32 cellular contexts compared by ENCODE assay signal in the genomic region with DNA sequence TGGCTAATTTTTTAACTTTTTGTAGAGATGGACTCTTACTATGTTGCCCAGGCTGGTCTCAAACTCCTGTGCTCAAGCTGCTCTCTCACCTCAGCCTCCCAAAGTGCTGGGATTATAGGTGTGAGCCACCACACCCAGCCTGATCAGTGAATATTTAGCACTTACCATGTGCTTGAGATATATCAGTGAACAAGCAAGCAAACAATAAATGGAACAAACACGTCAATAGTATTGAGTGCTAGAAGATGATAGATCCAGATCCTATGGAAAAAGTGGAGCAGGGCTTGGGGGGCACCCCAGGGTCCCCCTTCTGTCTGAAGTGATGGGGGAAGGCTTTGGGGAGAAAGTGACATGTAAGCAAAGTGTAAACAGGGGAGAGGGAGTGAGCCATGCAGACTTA.
"Had no signal": no experiment of that assay in that cellular context is flagged by ENCODE, and none has a peak within 500 bp of the region (broad histone marks: within the 10 kb centered on the region; RNA-seq: fewer than 3 reads in every experiment).

No MANE protein-coding gene starts in this region.

- H3K4me3 Mint-ChIP-seq: activated CD4-positive, alpha-beta memory T cell treated with anti-CD3 and anti-CD28 coated beads, Interleukin-2, amount 10 ng/mL, durations not matched to agents 7 days and 5 days; activated CD4-positive, alpha-beta T cell treated with anti-CD3 and anti-CD28 coated beads, Interleukin-2, amount 10 ng/mL, durations not matched to agents 7 days and 5 days; activated CD8-positive, alpha-beta memory T cell treated with anti-CD3 and anti-CD28 coated beads, Interleukin-2, amount 10 ng/mL, durations not matched to agents 7 days and 5 days; activated CD8-positive, alpha-beta T cell treated with anti-CD3 and anti-CD28 coated beads, Interleukin-2, amount 10 ng/mL, durations not matched to agents 7 days and 5 days; activated naive CD4-positive, alpha-beta T cell treated with anti-CD3 and anti-CD28 coated beads, Interleukin-2, amount 10 ng/mL, durations not matched to agents 7 days and 5 days; activated naive CD4-positive, alpha-beta T cell treated with anti-CD3 and anti-CD28 coated beads, Interleukin-2, amount 50 U/mL, for 24 hours; activated naive CD8-positive, alpha-beta T cell; activated naive CD8-positive, alpha-beta T cell treated with anti-CD3 and anti-CD28 coated beads, Interleukin-2, amount 10 ng/mL, durations not matched to agents 7 days and 5 days; activated naive CD8-positive, alpha-beta T cell treated with anti-CD3 and anti-CD28 coated beads, Interleukin-2, amount 50 U/mL, for 24 hours; activated T-cell treated with anti-CD3 and anti-CD28 coated beads, Interleukin-2, amount 50 U/mL, for 24 hours; brain; T-helper 1 cell treated with Interleukin-12 subunit alpha and Interleukin-12 subunit beta and Interleukin-4 antibody, amounts not matched to agents 30 μg/mL and 1 μg/mL, for 36 hours; T-helper 2 cell treated with Interferon-gamma antibody and Interleukin-4, amounts not matched to agents 5 μg/mL and 100 μg/mL, for 36 hours; WTC11 had no signal

- H3K4me1 Mint-ChIP-seq: activated CD4-positive, alpha-beta memory T cell treated with anti-CD3 and anti-CD28 coated beads, Interleukin-2, amount 10 ng/mL, durations not matched to agents 7 days and 5 days; activated CD4-positive, alpha-beta T cell treated with anti-CD3 and anti-CD28 coated beads, Interleukin-2, amount 10 ng/mL, durations not matched to agents 7 days and 5 days; activated CD8-positive, alpha-beta memory T cell treated with anti-CD3 and anti-CD28 coated beads, Interleukin-2, amount 10 ng/mL, durations not matched to agents 7 days and 5 days; activated naive CD4-positive, alpha-beta T cell treated with anti-CD3 and anti-CD28 coated beads, Interleukin-2, amount 10 ng/mL, durations not matched to agents 7 days and 5 days; activated naive CD4-positive, alpha-beta T cell treated with anti-CD3 and anti-CD28 coated beads, Interleukin-2, amount 50 U/mL, for 24 hours; activated naive CD8-positive, alpha-beta T cell treated with anti-CD3 and anti-CD28 coated beads, Interleukin-2, amount 10 ng/mL, durations not matched to agents 7 days and 5 days; activated naive CD8-positive, alpha-beta T cell treated with anti-CD3 and anti-CD28 coated beads, Interleukin-2, amount 50 U/mL, for 24 hours had no signal

- H3K27me3 ChIP-seq: ascending aorta had no signal

- H3K4me3 ChIP-seq: ascending aorta had no signal

- H3K9me3 ChIP-seq: ascending aorta had no signal

- H3K36me3 ChIP-seq: WERI-Rb-1 had no signal

- DNase-seq: activated CD4-positive, alpha-beta memory T cell treated with anti-CD3 and anti-CD28 coated beads, Interleukin-2, amount 10 ng/mL, durations not matched to agents 7 days and 5 days; activated CD4-positive, alpha-beta T cell treated with anti-CD3 and anti-CD28 coated beads for 4 hours; activated CD4-positive, alpha-beta T cell treated with anti-CD3 and anti-CD28 coated beads, Interleukin-2, amount 10 ng/mL, durations not matched to agents 7 days and 5 days; activated CD4-positive, alpha-beta T cell treated with anti-CD3 and anti-CD28 coated beads, Interleukin-2, amount 50 U/mL, for 48 hours; activated CD4-positive, CD25-positive, alpha-beta regulatory T cell; activated CD8-positive, alpha-beta memory T cell treated with anti-CD3 and anti-CD28 coated beads for 24 hours; activated CD8-positive, alpha-beta memory T cell treated with anti-CD3 and anti-CD28 coated beads, Interleukin-2, amount 10 ng/mL, durations not matched to agents 7 days and 5 days; activated CD8-positive, alpha-beta memory T cell treated with anti-CD3 and anti-CD28 coated beads, Interleukin-2, amount 50 U/mL, for 48 hours; activated CD8-positive, alpha-beta T cell treated with anti-CD3 and anti-CD28 coated beads, Interleukin-2, amount 10 ng/mL, durations not matched to agents 7 days and 5 days; activated effector memory CD4-positive, alpha-beta T cell treated with Interleukin-2 at 50 U/mL for 16 hours; activated gamma-delta T cell; activated naive CD4-positive, alpha-beta T cell treated with anti-CD3 and anti-CD28 coated beads, Interleukin-2, amount 10 ng/mL, durations not matched to agents 7 days and 5 days; activated naive CD4-positive, alpha-beta T cell treated with Interleukin-2 at 50 U/mL for 16 hours; activated naive CD8-positive, alpha-beta T cell treated with anti-CD3 and anti-CD28 coated beads, Interleukin-2, amount 10 ng/mL, durations not matched to agents 7 days and 5 days; activated naive CD8-positive, alpha-beta T cell treated with anti-CD3 and anti-CD28 coated beads, Interleukin-2, amount 50 U/mL, for 24 hours; activated T-cell treated with anti-CD3 and anti-CD28 coated beads, Interleukin-2, amount 50 U/mL, for 24 hours; activated T-cell treated with anti-CD3 and anti-CD28 coated beads, Interleukin-2, amount 50 U/mL, for 48 hours; amygdala; anterior cingulate cortex; central memory CD4-positive, alpha-beta T cell; T-helper 1 cell; T-helper 2 cell; T-helper 9 cell; WERI-Rb-1 had no signal

- H3K27ac ChIP-seq: ascending aorta, WERI-Rb-1 had no signal

- H3K9me3 Mint-ChIP-seq: activated CD4-positive, alpha-beta memory T cell treated with anti-CD3 and anti-CD28 coated beads, Interleukin-2, amount 10 ng/mL, durations not matched to agents 7 days and 5 days; activated CD4-positive, alpha-beta T cell treated with anti-CD3 and anti-CD28 coated beads, Interleukin-2, amount 10 ng/mL, durations not matched to agents 7 days and 5 days; activated naive CD4-positive, alpha-beta T cell treated with anti-CD3 and anti-CD28 coated beads, Interleukin-2, amount 10 ng/mL, durations not matched to agents 7 days and 5 days; activated naive CD4-positive, alpha-beta T cell treated with anti-CD3 and anti-CD28 coated beads, Interleukin-2, amount 50 U/mL, for 24 hours; activated naive CD8-positive, alpha-beta T cell treated with anti-CD3 and anti-CD28 coated beads, Interleukin-2, amount 10 ng/mL, durations not matched to agents 7 days and 5 days; activated naive CD8-positive, alpha-beta T cell treated with anti-CD3 and anti-CD28 coated beads, Interleukin-2, amount 50 U/mL, for 24 hours; activated T-cell treated with anti-CD3 and anti-CD28 coated beads, Interleukin-2, amount 50 U/mL, for 24 hours; activated T-helper 2 cell treated with anti-CD3 and anti-CD28 coated beads, Interferon-gamma antibody, Interleukin-2, Interleukin-4, amounts not matched to agents 10 μg/mL and 5 μg/mL and 100 μg/mL, durations not matched to agents 14 hours and 24 hours and 36 hours; brain; T-helper 1 cell treated with Interleukin-12 subunit alpha and Interleukin-12 subunit beta and Interleukin-4 antibody, amounts not matched to agents 30 μg/mL and 1 μg/mL, for 36 hours; T-helper 2 cell treated with Interferon-gamma antibody and Interleukin-4, amounts not matched to agents 5 μg/mL and 100 μg/mL, for 36 hours; WTC11 had no signal

- H3K36me3 Mint-ChIP-seq: activated CD8-positive, alpha-beta memory T cell treated with anti-CD3 and anti-CD28 coated beads, Interleukin-2, amount 10 ng/mL, durations not matched to agents 7 days and 5 days; activated naive CD4-positive, alpha-beta T cell treated with anti-CD3 and anti-CD28 coated beads, Interleukin-2, amount 10 ng/mL, durations not matched to agents 7 days and 5 days; activated naive CD4-positive, alpha-beta T cell treated with anti-CD3 and anti-CD28 coated beads, Interleukin-2, amount 50 U/mL, for 24 hours; activated naive CD8-positive, alpha-beta T cell treated with anti-CD3 and anti-CD28 coated beads, Interleukin-2, amount 10 ng/mL, durations not matched to agents 7 days and 5 days; brain; WTC11 had no signal

- H3K27ac Mint-ChIP-seq: activated CD4-positive, alpha-beta memory T cell treated with anti-CD3 and anti-CD28 coated beads, Interleukin-2, amount 10 ng/mL, durations not matched to agents 7 days and 5 days; activated CD4-positive, alpha-beta T cell treated with anti-CD3 and anti-CD28 coated beads, Interleukin-2, amount 10 ng/mL, durations not matched to agents 7 days and 5 days; activated CD8-positive, alpha-beta memory T cell treated with anti-CD3 and anti-CD28 coated beads, Interleukin-2, amount 10 ng/mL, durations not matched to agents 7 days and 5 days; activated CD8-positive, alpha-beta T cell treated with anti-CD3 and anti-CD28 coated beads, Interleukin-2, amount 10 ng/mL, durations not matched to agents 7 days and 5 days; activated naive CD4-positive, alpha-beta T cell treated with anti-CD3 and anti-CD28 coated beads, Interleukin-2, amount 10 ng/mL, durations not matched to agents 7 days and 5 days; activated naive CD4-positive, alpha-beta T cell treated with anti-CD3 and anti-CD28 coated beads, Interleukin-2, amount 50 U/mL, for 24 hours; activated naive CD8-positive, alpha-beta T cell; activated naive CD8-positive, alpha-beta T cell treated with anti-CD3 and anti-CD28 coated beads, Interleukin-2, amount 10 ng/mL, durations not matched to agents 7 days and 5 days; activated naive CD8-positive, alpha-beta T cell treated with anti-CD3 and anti-CD28 coated beads, Interleukin-2, amount 50 U/mL, for 24 hours; activated T-cell treated with anti-CD3 and anti-CD28 coated beads, Interleukin-2, amount 50 U/mL, for 24 hours; activated T-helper 2 cell treated with anti-CD3 and anti-CD28 coated beads, Interferon-gamma antibody, Interleukin-2, Interleukin-4, amounts not matched to agents 10 μg/mL and 5 μg/mL and 100 μg/mL, durations not matched to agents 14 hours and 24 hours and 36 hours; T-helper 1 cell treated with Interleukin-12 subunit alpha and Interleukin-12 subunit beta and Interleukin-4 antibody, amounts not matched to agents 30 μg/mL and 1 μg/mL, for 36 hours; T-helper 2 cell treated with Interferon-gamma antibody and Interleukin-4, amounts not matched to agents 5 μg/mL and 100 μg/mL, for 36 hours; WTC11 had no signal

- H3K27me3 Mint-ChIP-seq: activated CD4-positive, alpha-beta memory T cell treated with anti-CD3 and anti-CD28 coated beads, Interleukin-2, amount 10 ng/mL, durations not matched to agents 7 days and 5 days; activated CD4-positive, alpha-beta T cell treated with anti-CD3 and anti-CD28 coated beads, Interleukin-2, amount 10 ng/mL, durations not matched to agents 7 days and 5 days; activated naive CD4-positive, alpha-beta T cell treated with anti-CD3 and anti-CD28 coated beads, Interleukin-2, amount 50 U/mL, for 24 hours; activated naive CD8-positive, alpha-beta T cell; activated naive CD8-positive, alpha-beta T cell treated with anti-CD3 and anti-CD28 coated beads, Interleukin-2, amount 50 U/mL, for 24 hours; activated T-cell treated with anti-CD3 and anti-CD28 coated beads, Interleukin-2, amount 50 U/mL, for 24 hours; brain had no signal

- H3K4me1 ChIP-seq: ascending aorta had no signal
